Comparison of ENCODE assay signal across 1 cellular context in genomic region chr2:68943581-68944568, GRCh38.
TF ChIP-seq lines count a peak whose summit lies in the region.

No MANE protein-coding gene starts in this region.

TF ChIP-seq in HepG2, 621 proteins besides CTCF, POLR2A, EP300 and RAD21 (continued from another document and continues in another):
- TF ChIP-seq SNAPC4 (CRISPR knock-in tag; IDR thresholded peaks at IDR 0.05): no peak
- no peak for TF ChIP-seq RARA (CRISPR knock-in tag; IDR thresholded peaks at IDR 0.05)
- no peak for TF ChIP-seq AKAP8 (CRISPR knock-in tag; IDR thresholded peaks at IDR 0.05)
- TF ChIP-seq ZBTB37 (CRISPR knock-in tag; IDR thresholded peaks at IDR 0.05): no peak
- no peak for TF ChIP-seq SRSF9 (IDR thresholded peaks at IDR 0.05; ENCODE audit: borderline replicate concordance, insufficient read depth, low read depth, low read length, poor library complexity, severe bottlenecking)
- TF ChIP-seq HOXA5 (CRISPR knock-in tag; IDR thresholded peaks at IDR 0.05): no peak
- TF ChIP-seq PITX1 (CRISPR knock-in tag; IDR thresholded peaks at IDR 0.05): no peak
- TF ChIP-seq LCORL (IDR thresholded peaks at IDR 0.05): no peak
- no peak for TF ChIP-seq LCORL (CRISPR knock-in tag; IDR thresholded peaks at IDR 0.05)
- no peak for TF ChIP-seq ZNF367 (CRISPR knock-in tag; IDR thresholded peaks at IDR 0.05; ENCODE audit: borderline replicate concordance)
- TF ChIP-seq MTF1 (CRISPR knock-in tag; IDR thresholded peaks at IDR 0.05): no peak
- TF ChIP-seq CHD4 (IDR thresholded peaks at IDR 0.05; ENCODE audit: borderline replicate concordance, low read length): no peak
- no peak for TF ChIP-seq MED8 (CRISPR knock-in tag; IDR thresholded peaks at IDR 0.05; ENCODE audit: insufficient replicate concordance)
- TF ChIP-seq MAX (IDR thresholded peaks at IDR 0.05): 0 out of 2 replicates have a peak, but pooled peaks have one; percentile 46
- TF ChIP-seq ZNF724P (CRISPR knock-in tag; IDR thresholded peaks at IDR 0.05; ENCODE audit: borderline replicate concordance): no peak
- peak; percentile 29; the same call in 1 of the 2 replicates for TF ChIP-seq HIVEP1 (CRISPR knock-in tag; IDR thresholded peaks at IDR 0.05)
- TF ChIP-seq ZFP36L1 (CRISPR knock-in tag; IDR thresholded peaks at IDR 0.05): no peak
- no peak for TF ChIP-seq ZNF749 (CRISPR knock-in tag; IDR thresholded peaks at IDR 0.05; ENCODE audit: borderline replicate concordance)
- TF ChIP-seq ZNF3 (CRISPR knock-in tag; IDR thresholded peaks at IDR 0.05): no peak
- no peak; the same call in 1 of the 2 replicates for TF ChIP-seq TFDP2 (CRISPR knock-in tag; IDR thresholded peaks at IDR 0.05)
- TF ChIP-seq RFXAP (CRISPR knock-in tag; IDR thresholded peaks at IDR 0.05; ENCODE audit: borderline replicate concordance): no peak
- TF ChIP-seq FUBP1 (CRISPR knock-in tag; IDR thresholded peaks at IDR 0.05; ENCODE audit: borderline replicate concordance): no peak
- no peak for TF ChIP-seq REST (IDR thresholded peaks at IDR 0.05; ENCODE audit: borderline replicate concordance in 1 of 2, low read depth in 1 of 2, low read length in 2 of 2)
- TF ChIP-seq CENPBD1 (CRISPR knock-in tag; IDR thresholded peaks at IDR 0.05; ENCODE audit: borderline replicate concordance, low read depth): no peak
- no peak for TF ChIP-seq EHMT2 (IDR thresholded peaks at IDR 0.05; ENCODE audit: borderline replicate concordance, low read depth, low read length)
- no peak for TF ChIP-seq KDM2A (CRISPR knock-in tag; IDR thresholded peaks at IDR 0.05; ENCODE audit: borderline replicate concordance, low read depth)
- TF ChIP-seq ZBTB1 (CRISPR knock-in tag; IDR thresholded peaks at IDR 0.05; ENCODE audit: borderline replicate concordance): no peak
- no peak for TF ChIP-seq ZBTB39 (CRISPR knock-in tag; IDR thresholded peaks at IDR 0.05)
- no peak for TF ChIP-seq NR2F1 (CRISPR knock-in tag; IDR thresholded peaks at IDR 0.05)
- 0 out of 2 replicates have a peak, but pooled peaks have one; percentile 45 for TF ChIP-seq ERF (CRISPR knock-in tag; IDR thresholded peaks at IDR 0.05)
- no peak for TF ChIP-seq LRRFIP1 (CRISPR knock-in tag; conservative IDR thresholded peaks at IDR 0.05)
- no peak for TF ChIP-seq ATRX (CRISPR knock-in tag; IDR thresholded peaks at IDR 0.05; ENCODE audit: borderline replicate concordance)
- no peak for TF ChIP-seq KLF9 (CRISPR knock-in tag; IDR thresholded peaks at IDR 0.05; ENCODE audit: low read depth)
- no peak for TF ChIP-seq MLLT10 (CRISPR knock-in tag; IDR thresholded peaks at IDR 0.05)
- TF ChIP-seq NBN (conservative IDR thresholded peaks at IDR 0.05): no peak
- no peak for TF ChIP-seq NAIF1 (CRISPR knock-in tag; IDR thresholded peaks at IDR 0.05; ENCODE audit: borderline replicate concordance)
- TF ChIP-seq RFXANK (CRISPR knock-in tag; IDR thresholded peaks at IDR 0.05): no peak
- TF ChIP-seq ZNF275 (CRISPR knock-in tag; IDR thresholded peaks at IDR 0.05; ENCODE audit: borderline replicate concordance): no peak
- TF ChIP-seq KDM5B (CRISPR knock-in tag; IDR thresholded peaks at IDR 0.05; ENCODE audit: borderline replicate concordance): no peak; the same call in 1 of the 2 replicates
